ENCODE assay signal across 8 cellular contexts in the genomic region with DNA sequence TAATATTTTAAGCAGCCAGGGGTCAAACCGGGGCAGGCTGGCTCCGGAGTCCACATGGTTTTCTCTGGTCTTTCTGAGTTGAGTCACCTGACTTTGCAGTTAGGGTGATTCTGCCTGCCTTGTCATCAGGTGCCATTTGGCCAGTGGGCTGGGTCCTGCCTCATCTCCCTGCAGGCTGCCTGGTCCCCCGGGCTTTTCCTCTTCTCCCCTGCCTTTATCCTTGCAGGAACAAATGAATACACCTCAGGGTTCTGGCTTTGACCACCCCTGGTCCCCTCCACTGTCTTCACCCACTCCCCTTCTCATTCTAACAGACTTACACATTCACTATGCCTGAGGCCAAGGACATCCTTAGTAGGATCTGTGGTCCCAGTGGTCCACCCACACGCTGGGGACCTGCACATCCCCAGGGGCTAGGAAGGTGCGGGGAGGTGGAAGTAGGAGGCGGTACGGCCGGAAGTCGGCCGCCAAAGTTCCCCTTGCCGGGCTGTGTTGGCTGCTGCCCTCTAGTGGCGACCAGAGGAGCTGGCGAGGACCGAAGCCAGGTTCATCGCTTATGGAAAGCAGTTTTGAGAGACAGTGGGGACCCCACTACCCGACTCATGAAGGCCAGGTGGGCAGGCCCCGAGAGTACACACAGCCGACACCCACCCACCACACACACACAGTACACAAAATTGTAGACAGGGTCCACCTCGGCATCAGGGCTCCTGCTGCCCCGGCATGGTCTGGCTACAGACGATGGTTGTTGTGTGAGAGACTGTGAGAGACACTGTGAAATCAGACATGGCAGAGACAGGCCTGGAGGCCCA. TPM values are rescaled to one million over a fixed set of nuclear protein-coding genes. Genes with fewer than 3 reads are reported as not detected.
A peak's percentile ranks its signal among the peaks of the same experiment; 100 is the strongest.
DNase-seq lines count a peak whose midpoint lies in the region; ATAC-seq and TF ChIP-seq lines count a peak whose summit lies in the region.

No MANE protein-coding gene starts in this region.

- DNase-seq in BE2C (peak; percentile 67), NCI-H510A (lab: John Stamatoyannopoulos, UW) (peak; percentile 35), dorsolateral prefrontal cortex (peak in 9 of 10 donors; percentile 56 to 83 (median 68)), mesendoderm (peak; percentile 73)
- peak; percentile 78 for DNase-seq in activated CD4-positive, alpha-beta T cell treated with anti-CD3 and anti-CD28 coated beads, Interleukin-2, amount 50 U/mL, for 1 hour
- DNase-seq in stimulated activated CD8-positive, alpha-beta memory T cell treated with anti-CD3 and anti-CD28 coated beads, Interleukin-15, amount 100 ng/mL, for 24 hours (ENCODE audit: low read depth): peak; percentile 58

- H3K79me2 ChIP-seq in mesendoderm (ENCODE audit: control insufficient read depth, insufficient read depth, low read length): no peaks in the 10 kb centered on the region

- H3K27me3 ChIP-seq in BE2C: no peaks in the 10 kb centered on the region
- no peaks in the 10 kb centered on the region for H3K27me3 ChIP-seq in dorsolateral prefrontal cortex
- no peaks in the 10 kb centered on the region for H3K27me3 ChIP-seq in mesendoderm (ENCODE audit: insufficient read depth, low read length, poor library complexity)

- peak; percentile 71 for TF ChIP-seq CTCF in BE2C (IDR thresholded peaks at IDR 0.05; ENCODE audit: low read depth, low read length)
- TF ChIP-seq CTCF in dorsolateral prefrontal cortex (IDR thresholded peaks at IDR 0.05 in 54 of 56, conservative IDR thresholded peaks at IDR 0.05 in 2 of 56; ENCODE audit: low read depth in 1 of 56, partially characterized antibody in 56 of 56): peak; percentile 63 to 96 (median 88)

- peak overlapping the region; percentile 21 for H3K4me2 ChIP-seq in mesendoderm (ENCODE audit: low read length)

- H2BK5ac ChIP-seq in mesendoderm (ENCODE audit: low read length): no peak overlapping the region

- no peak overlapping the region for H2BK120ac ChIP-seq in mesendoderm (ENCODE audit: low read depth, low read length)

- H3K4me1 ChIP-seq in BE2C (no peaks in the 10 kb centered on the region), mesendoderm (ENCODE audit: control insufficient read depth, low read depth, low read length) (no peaks in the 10 kb centered on the region)

- H4K5ac ChIP-seq in mesendoderm (ENCODE audit: low read length): peak overlapping the region; percentile 87

- H3K27ac ChIP-seq in dorsolateral prefrontal cortex (peak overlapping the region in 3 of 59 donors; percentile 28 to 76 (median 39)), mesendoderm (ENCODE audit: low read depth, low read length) (no peak overlapping the region)

- no peak overlapping the region for H3K4ac ChIP-seq in mesendoderm (ENCODE audit: low read depth, low read length)

- H3K4me3 ChIP-seq in BE2C (ENCODE audit: low read depth, low read length) (peak overlapping the region; percentile 45), dorsolateral prefrontal cortex (peak overlapping the region in 57 of 59 donors; percentile 18 to 65 (median 48)), mesendoderm (ENCODE audit: low read length) (no peak overlapping the region)

- H3K9me3 ChIP-seq in BE2C: no peaks in the 10 kb centered on the region

- no peaks in the 10 kb centered on the region for H3K79me1 ChIP-seq in mesendoderm (ENCODE audit: low read length)

- no peaks in the 10 kb centered on the region for H3K36me3 ChIP-seq in BE2C
- H3K36me3 ChIP-seq in mesendoderm (ENCODE audit: control insufficient read depth, insufficient read depth, low read length): no peaks in the 10 kb centered on the region

- no peak overlapping the region for H3K18ac ChIP-seq in mesendoderm (ENCODE audit: low read length)

- H4K8ac ChIP-seq in mesendoderm (ENCODE audit: low read depth, low read length): peak overlapping the region; percentile 5

- H2BK15ac ChIP-seq in mesendoderm (replicated peaks; ENCODE audit: low read depth): no peak overlapping the region

- peak overlapping the region; percentile 67 for H3K56ac ChIP-seq in mesendoderm (ENCODE audit: low read length)

- no peak overlapping the region for H3K23ac ChIP-seq in mesendoderm (ENCODE audit: low read length)

- H2AK5ac ChIP-seq in mesendoderm (ENCODE audit: low read length): no peak overlapping the region

- WGBS in mesendoderm (ENCODE audit: extremely low coverage, insufficient coverage, low lambda C conversion rate): no CpG with 5 or more reads among the region's 21 CpGs

- H3K9ac ChIP-seq in mesendoderm (ENCODE audit: low read length): no peak overlapping the region

- intact Hi-C loops in dorsolateral prefrontal cortex (cut with DNase I): no loop called here

- ATAC-seq in GM19035 (IDR thresholded peaks at IDR 0.05; ENCODE audit: unreplicated experiment): peak; percentile 87
- peak; percentile 95 for ATAC-seq in HG03175 (IDR thresholded peaks at IDR 0.05; ENCODE audit: unreplicated experiment)

RNA-seq across cellular contexts. Expression of a gene that starts 6.3 kb away (rescaled TPM):
- 17.1 TPM for polyA plus RNA-seq in BE2C (2012; ENCODE audit: insufficient read depth, insufficient read length, low read depth)
- total RNA-seq in dorsolateral prefrontal cortex: 10 to 100 TPM; 28.4 to 60.5 (median 42.3) TPM
- 28.9 TPM for polyA plus RNA-seq in mesendoderm (2013, experiment 1 of 2)
- polyA plus RNA-seq in mesendoderm (2013, experiment 2 of 2): 31.3 TPM

RNA-seq across cellular contexts. Expression of a gene that starts 22.6 kb away (rescaled TPM):
- polyA plus RNA-seq in BE2C (2012; ENCODE audit: insufficient read depth, insufficient read length, low read depth): 1.6 TPM
- 1 to 10 TPM in 28 of 120 experiments, under 1 TPM in 41, not detected in 51; 0.25 to 3.2 (median 0.91) TPM for total RNA-seq in dorsolateral prefrontal cortex
- 0.72 TPM for polyA plus RNA-seq in mesendoderm (2013, experiment 1 of 2)
- polyA plus RNA-seq in mesendoderm (2013, experiment 2 of 2): 0.53 TPM
